11 cellular contexts compared by ENCODE assay signal in the genomic region with DNA sequence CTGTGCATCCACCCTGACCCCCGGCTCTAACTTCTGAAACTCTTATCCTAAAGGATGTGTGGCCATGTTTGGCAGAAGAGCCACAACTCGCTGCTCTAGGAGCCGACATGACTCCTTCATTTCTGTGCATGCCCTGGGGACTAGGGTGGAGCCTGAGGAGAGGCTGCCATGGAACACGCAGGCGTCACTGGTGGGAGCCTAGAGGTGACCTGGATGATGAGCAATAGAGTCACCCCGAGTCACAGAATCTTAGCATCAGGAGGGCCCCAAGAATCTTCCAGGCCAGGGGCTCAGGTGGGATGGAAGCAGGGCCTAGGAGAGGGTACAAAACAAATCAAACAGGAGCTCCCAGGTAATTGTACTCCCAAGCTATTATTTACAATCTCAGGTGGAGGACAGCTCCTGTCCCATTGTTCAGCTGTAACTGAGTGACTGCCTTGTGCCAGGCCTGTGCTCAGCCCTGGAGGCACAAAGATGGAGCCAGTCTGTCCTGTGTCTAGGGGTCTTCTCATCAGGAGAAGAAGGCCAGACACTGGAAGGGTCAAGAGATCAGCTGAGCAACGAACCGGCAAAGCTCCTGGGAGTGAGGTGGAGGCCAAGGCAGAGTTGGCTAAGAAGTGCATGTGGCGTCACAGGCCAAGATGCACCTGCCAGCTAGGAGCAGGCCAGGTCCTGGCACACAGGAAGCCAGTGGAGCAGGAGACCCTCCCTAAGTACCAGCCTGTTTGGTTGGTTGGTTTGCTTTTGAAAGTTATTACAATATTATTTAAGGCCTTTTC. TPM values are rescaled to one million over a fixed set of nuclear protein-coding genes. Genes with fewer than 3 reads are reported as not detected.
DNase-seq lines count a peak whose midpoint lies in the region; ATAC-seq, FAIRE-seq and TF ChIP-seq lines count a peak whose summit lies in the region.
"Had no signal": no experiment of that assay in that cellular context is flagged by ENCODE, and none has a peak within 500 bp of the region (broad histone marks: within the 10 kb centered on the region; RNA-seq: fewer than 3 reads in every experiment).

No MANE protein-coding gene starts in this region.

- intact Hi-C loops in PC-9 (cut with micrococcal nuclease; ENCODE audit: unreplicated experiment) = no loop called here

- H4K5ac ChIP-seq in H1 (ENCODE audit: insufficient read length, low read depth, low read length) = no peak overlapping the region

- no peak overlapping the region for H3K56ac ChIP-seq in H1 (replicated peaks; ENCODE audit: insufficient read length, low read depth, low read length)

- no peak for TF ChIP-seq RAD21 in H1 (IDR thresholded peaks at IDR 0.05 in 1 of 2, conservative IDR thresholded peaks at IDR 0.05 in 1 of 2; ENCODE audit: low read depth in 2 of 2, low read length in 2 of 2)

- no peak overlapping the region for H2BK120ac ChIP-seq in H1 (replicated peaks; ENCODE audit: low read depth, low read length)

- H3K4me3 ChIP-seq in PC-9 (no peak overlapping the region), H1 (ENCODE audit: extremely low read depth in 1 of 4, insufficient read depth in 2 of 4, low read depth in 3 of 4, low read length in 4 of 4) (no peak overlapping the region), muscle layer of duodenum (ENCODE audit: low read depth in 1 of 2, low read length in 2 of 2) (no peak overlapping the region), thymus (ENCODE audit: low read length) (no peak overlapping the region)

- CTCF ChIA-PET in PC-9 (lab: Charles Lee) = interaction anchor here (0.8 kb wide), 1 partner anchor 19 kb away, joined by 5 read pairs; no protein-coding TSS in a partner anchor
- CTCF ChIA-PET in H1 (lab: Charles Lee; ENCODE audit: partially characterized antibody) = interaction anchor here (0.6 to 8.7 kb wide), 11 partner anchors 10 to 1546 kb away, joined by 3 to 84 read pairs (median 4); a partner anchor contains a TSS

- H3K23ac ChIP-seq in H1 (ENCODE audit: insufficient read length) = no peak overlapping the region

- no peak overlapping the region for H3K4ac ChIP-seq in H1 (replicated peaks; ENCODE audit: insufficient read length, low read depth, low read length)

- H3K9me3 ChIP-seq in PC-9 (ENCODE audit: insufficient read depth, low read depth) (no peaks in the 10 kb centered on the region), H1 (ENCODE audit: insufficient read depth in 2 of 2, low read depth in 1 of 2, low read length in 1 of 2) (no peaks in the 10 kb centered on the region), muscle layer of duodenum (ENCODE audit: control insufficient read depth in 1 of 2, low read length in 2 of 2) (no peaks in the 10 kb centered on the region), thymus (ENCODE audit: control insufficient read depth) (no peaks in the 10 kb centered on the region)

- H3K4me1 ChIP-seq in PC-9 (replicated peaks; ENCODE audit: insufficient read depth) (peaks cover 48% of the 10 kb centered on the region), H1 (replicated peaks in 1 of 4; ENCODE audit: control insufficient read depth in 3 of 4, insufficient read depth in 4 of 4, low read length in 3 of 4) (peaks cover 3 to 26% (median 14%) of the 10 kb centered on the region in 4 experiments; a peak in 6 of 7 replicates), muscle layer of duodenum (ENCODE audit: control insufficient read depth in 1 of 2, insufficient read depth in 2 of 2, low read length in 2 of 2) (peaks cover 17 to 31% of the 10 kb centered on the region in 2 donors), thymus (ENCODE audit: control insufficient read depth, insufficient read depth, low read length) (peaks cover 22% of the 10 kb centered on the region)

- FAIRE-seq in H1 (lab: Jason Lieb, UNC) = no peak

- no peak for TF ChIP-seq EP300 in H1 (IDR thresholded peaks at IDR 0.05; ENCODE audit: borderline replicate concordance in 1 of 2, low read depth in 2 of 2, low read length in 2 of 2)

- H4K8ac ChIP-seq in H1 (ENCODE audit: extremely low read depth, insufficient read depth, low read length) = no peak overlapping the region

- no peak for ATAC-seq in GM21515 (IDR thresholded peaks at IDR 0.05; ENCODE audit: unreplicated experiment)
- ATAC-seq: SK-N-SH treated with all-trans-retinoic acid at 6 μM for 48 hours had no signal

- no peak overlapping the region for H4K91ac ChIP-seq in H1 (replicated peaks; ENCODE audit: insufficient read length, low read length)

- no peaks in the 10 kb centered on the region; the same call in 1 of the 2 replicates for H3K79me1 ChIP-seq in H1 (ENCODE audit: low read depth, low read length)

- DNase-seq in PC-9 (no peak), H1 (ENCODE audit: low read depth in 1 of 2, low spot score in 2 of 2) (peak in 1 of 2 experiments; percentile 41), NCI-H748 (lab: John Stamatoyannopoulos, UW; ENCODE audit: unreplicated experiment) (no peak), NCI-H1930 (lab: John Stamatoyannopoulos, UW) (no peak)
- DNase-seq: activated CD8-positive, alpha-beta memory T cell treated with anti-CD3 and anti-CD28 coated beads for 24 hours; amniotic stem cell; KG1 had no signal

- peak overlapping the region; percentile 84 for H3K27ac ChIP-seq in PC-9
- no peak overlapping the region for H3K27ac ChIP-seq in H1 (ENCODE audit: low read depth, low read length)
- peak overlapping the region; percentile 52 for H3K27ac ChIP-seq in muscle layer of duodenum (ENCODE audit: low read length)
- peak overlapping the region; percentile 15 for H3K27ac ChIP-seq in thymus (ENCODE audit: low read depth)

- WGBS in H1 (ENCODE audit: extremely low coverage in 1 of 2, insufficient coverage in 1 of 2, insufficient read length in 1 of 2, insufficient replicate concordance in 2 of 2, low coverage in 1 of 2, low lambda C conversion rate in 2 of 2, missing lambda C conversion rate in 1 of 2), 2 experiments = 93% methylated on average over 9 of the region's 9 CpGs; no CpG with 5 or more reads in 1 of the 2 experiments
- 88% methylated on average over 9 of the region's 9 CpGs for WGBS in thymus

- H3K4me2 ChIP-seq in PC-9 (peak overlapping the region; percentile 58), H1 (ENCODE audit: insufficient read depth in 1 of 2, low read depth in 2 of 2, low read length in 2 of 2) (no peak overlapping the region)

- peak overlapping the region; percentile 53; the same call in 1 of the 2 replicates for H2AFZ ChIP-seq in PC-9
- no peak overlapping the region for H2AFZ ChIP-seq in H1 (ENCODE audit: low read length)

- H3K36me3 ChIP-seq in PC-9 (ENCODE audit: low read depth) (no peaks in the 10 kb centered on the region), H1 (ENCODE audit: control insufficient read depth in 2 of 4, insufficient read depth in 4 of 4, low read length in 3 of 4) (peaks cover 0 to 3% (median 0%) of the 10 kb centered on the region in 4 experiments; a peak in 1 of 8 replicates), muscle layer of duodenum (ENCODE audit: control insufficient read depth in 1 of 2, insufficient read depth in 2 of 2, low read length in 2 of 2) (peaks cover 15 to 17% of the 10 kb centered on the region in 2 donors), thymus (ENCODE audit: control insufficient read depth, insufficient read depth) (no peaks in the 10 kb centered on the region)

- no peak overlapping the region for H2BK5ac ChIP-seq in H1 (ENCODE audit: low read depth, low read length)

- no TSS peak for BruUV-seq in PC-9 (replicated peaks; lab: Mats Ljungman, UMichigan)

- TF ChIP-seq POLR2A in H1 (IDR thresholded peaks at IDR 0.05; ENCODE audit: control extremely low read depth in 1 of 2, low read depth in 2 of 2, low read length in 2 of 2) = no peak

- H2BK20ac ChIP-seq in H1 (ENCODE audit: low read length) = 0 out of 2 replicates have a peak overlapping the region, but pooled peaks have one; percentile 8

- H3K23me2 ChIP-seq in H1 (ENCODE audit: low read depth, low read length) = no peaks in the 10 kb centered on the region

- no peak overlapping the region for H3K18ac ChIP-seq in H1 (ENCODE audit: extremely low read depth, low read length)

- H3K27me3 ChIP-seq in PC-9 (ENCODE audit: insufficient read depth, low read depth) (no peaks in the 10 kb centered on the region), H1 (replicated peaks in 1 of 4; ENCODE audit: control insufficient read depth in 3 of 4, extremely low read depth in 1 of 4, insufficient read depth in 3 of 4, low read length in 3 of 4) (peaks cover 0 to 2% (median under 1%) of the 10 kb centered on the region in 4 experiments; a peak in 6 of 7 replicates), muscle layer of duodenum (ENCODE audit: low read depth, low read length) (no peaks in the 10 kb centered on the region), thymus (ENCODE audit: control insufficient read depth, insufficient read depth) (no peaks in the 10 kb centered on the region)

- 0 out of 2 replicates have a peak overlapping the region, but pooled peaks have one; percentile 35 for H2BK12ac ChIP-seq in H1 (ENCODE audit: low read depth, low read length)

- H2BK15ac ChIP-seq in H1 (ENCODE audit: low read length) = 0 out of 2 replicates have a peak overlapping the region, but pooled peaks have one; percentile 6

- H2AK5ac ChIP-seq in H1 (ENCODE audit: low read depth, low read length) = no peak overlapping the region

- H3K14ac ChIP-seq in H1 (ENCODE audit: insufficient read length) = no peak overlapping the region

- POLR2A ChIA-PET in PC-9 (lab: Charles Lee; ENCODE audit: unreplicated experiment) (interaction anchor here (1.0 kb wide), 1 partner anchor 14 kb away, joined by 10 read pairs; no protein-coding TSS in a partner anchor), H1 (lab: Charles Lee; ENCODE audit: partially characterized antibody) (interaction anchor here (1.3 to 1.7 kb wide), 3 partner anchors 9 to 19 kb away, joined by 3 to 4 read pairs (median 4); no protein-coding TSS in a partner anchor)

- H4K20me1 ChIP-seq in PC-9 (ENCODE audit: insufficient read depth) (no peaks in the 10 kb centered on the region), H1 (replicated peaks in 1 of 2; ENCODE audit: control insufficient read depth in 1 of 2, insufficient read depth in 2 of 2, low read length in 2 of 2) (no peaks in the 10 kb centered on the region)

- H3K9ac ChIP-seq in H1 (replicated peaks in 1 of 4; ENCODE audit: extremely low read depth in 1 of 4, low read depth in 3 of 4, low read length in 3 of 4) = no peak overlapping the region

- H3K9me2 ChIP-seq in PC-9 (ENCODE audit: insufficient read depth) = no peaks in the 10 kb centered on the region

- H3F3A ChIP-seq in PC-9 (ENCODE audit: insufficient read depth, low read depth) = peaks cover 32% of the 10 kb centered on the region

- H3K79me2 ChIP-seq in PC-9 (ENCODE audit: low read depth) (no peaks in the 10 kb centered on the region), H1 (ENCODE audit: control insufficient read depth in 1 of 2, insufficient read depth in 2 of 2, low read length in 2 of 2) (no peaks in the 10 kb centered on the region)

- TF ChIP-seq CTCF in PC-9 (conservative IDR thresholded peaks at IDR 0.05) = no peak
- TF ChIP-seq CTCF in H1 (IDR thresholded peaks at IDR 0.05; ENCODE audit: control extremely low read depth in 1 of 3, insufficient read depth in 1 of 3, low read depth in 1 of 3, low read length in 3 of 3) = no peak

RNA-seq across cellular contexts. Expression of a gene that starts 5.8 kb away (rescaled TPM):
- 22.4 and 29.9 TPM in 2 replicates for total RNA-seq in PC-9 (2021)
- 42.5 and 45.2 TPM in 2 replicates for total RNA-seq in H1 (2021; fragmentation: NEBNext Ultra II Directional; extraction: Animal tissue kit (Norgen Biotek cat#: 25700))
- polyA plus RNA-seq in H1 (2011; rRNA removed) (9.6 and 18.2 TPM in 2 replicates), thymus (51.7 TPM)
- polyA plus RNA-seq in H1 (2011; cell fraction: cytosol; rRNA removed) = 20.3 TPM
- polyA plus RNA-seq in H1 (2011; cell fraction: nucleus; rRNA removed) = 7.0 TPM
- polyA plus RNA-seq in H1 (2012, experiment 1 of 2) = 18.8 to 33.6 TPM (median 19.8 TPM) in 4 replicates
- polyA plus RNA-seq in H1 (2012, experiment 2 of 2) = 2.6 TPM
- polyA plus RNA-seq in H1 (2013, experiment 1 of 2) = 40.3 TPM
- 40.4 TPM for polyA plus RNA-seq in H1 (2013, experiment 2 of 2)
- polyA minus RNA-seq in H1 (2011; rRNA and poly(A)+ RNA removed) = 10.3 and 11.8 TPM in 2 replicates
- 7.1 TPM for polyA minus RNA-seq in H1 (2011; cell fraction: cytosol; rRNA and poly(A)+ RNA removed)
- polyA minus RNA-seq in H1 (2011; cell fraction: nucleus; rRNA and poly(A)+ RNA removed) = 10.3 TPM

RNA-seq across cellular contexts. Expression of a gene that starts 16.3 kb away (rescaled TPM):
- total RNA-seq in PC-9 (2021) = 13.2 and 15.1 TPM in 2 replicates
- total RNA-seq in H1 (2021; fragmentation: NEBNext Ultra II Directional; extraction: Animal tissue kit (Norgen Biotek cat#: 25700)) = 0.67 and 0.80 TPM in 2 replicates
- 4.5 and 5.3 TPM in 2 replicates for polyA plus RNA-seq in H1 (2011; rRNA removed)
- 3.6 TPM for polyA plus RNA-seq in H1 (2011; cell fraction: cytosol; rRNA removed)
- polyA plus RNA-seq in H1 (2011; cell fraction: nucleus; rRNA removed) = 6.4 TPM
- 1.5 to 2.8 TPM (median 2.0 TPM) in 4 replicates for polyA plus RNA-seq in H1 (2012, experiment 1 of 2)
- 1.9 TPM for polyA plus RNA-seq in H1 (2012, experiment 2 of 2)
- 0.14 TPM for polyA plus RNA-seq in H1 (2013, experiment 1 of 2)
- 0.07 TPM for polyA plus RNA-seq in H1 (2013, experiment 2 of 2)
- 6.2 and 6.3 TPM in 2 replicates for polyA minus RNA-seq in H1 (2011; rRNA and poly(A)+ RNA removed)
- polyA minus RNA-seq in H1 (2011; cell fraction: cytosol; rRNA and poly(A)+ RNA removed) = 2.8 TPM
- polyA minus RNA-seq in H1 (2011; cell fraction: nucleus; rRNA and poly(A)+ RNA removed) = 6.5 TPM
- 51.6 TPM for polyA plus RNA-seq in thymus

RNA-seq across cellular contexts. Expression of a gene that starts 35.3 kb away (rescaled TPM):
- 6.5 and 7.6 TPM in 2 replicates for total RNA-seq in PC-9 (2021)
- 12.3 and 14.5 TPM in 2 replicates for total RNA-seq in H1 (2021; fragmentation: NEBNext Ultra II Directional; extraction: Animal tissue kit (Norgen Biotek cat#: 25700))
- polyA plus RNA-seq in H1 (2011; rRNA removed) (14.3 and 16.1 TPM in 2 replicates), thymus (50.0 TPM)
- 17.1 TPM for polyA plus RNA-seq in H1 (2011; cell fraction: cytosol; rRNA removed)
- 36.6 TPM for polyA plus RNA-seq in H1 (2011; cell fraction: nucleus; rRNA removed)
- polyA plus RNA-seq in H1 (2012, experiment 1 of 2) = 7.0 to 11.7 TPM (median 8.8 TPM) in 4 replicates
- polyA plus RNA-seq in H1 (2012, experiment 2 of 2) = 5.5 TPM
- 7.2 TPM for polyA plus RNA-seq in H1 (2013, experiment 1 of 2)
- 6.4 TPM for polyA plus RNA-seq in H1 (2013, experiment 2 of 2)
- 12.2 and 16.5 TPM in 2 replicates for polyA minus RNA-seq in H1 (2011; rRNA and poly(A)+ RNA removed)
- polyA minus RNA-seq in H1 (2011; cell fraction: cytosol; rRNA and poly(A)+ RNA removed) = 6.1 TPM
- 29.0 TPM for polyA minus RNA-seq in H1 (2011; cell fraction: nucleus; rRNA and poly(A)+ RNA removed)
